Comparison of ENCODE assay signal across 19 cellular contexts in the genomic region with DNA sequence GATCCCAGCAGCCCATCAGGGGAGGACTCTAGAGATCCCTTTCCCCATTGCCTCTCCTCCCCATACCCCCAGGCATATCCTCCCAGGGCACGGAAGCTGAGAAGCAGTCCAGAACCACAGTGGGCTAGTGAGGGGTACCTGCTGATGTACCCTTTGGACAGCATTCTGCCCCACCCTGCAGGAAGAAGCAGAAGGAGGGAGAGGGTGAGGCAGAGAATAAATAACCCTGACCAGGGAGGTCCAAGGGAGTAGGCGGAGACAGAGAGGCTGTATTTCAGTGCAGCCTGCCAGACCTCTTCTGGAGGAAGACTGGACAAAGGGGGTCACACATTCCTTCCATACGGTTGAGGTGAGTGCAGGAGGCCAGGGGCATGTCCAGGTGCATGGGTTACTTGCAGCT. TPM values are rescaled to one million over a fixed set of nuclear protein-coding genes. Genes with fewer than 3 reads are reported as not detected.
DNase-seq lines count a peak whose midpoint lies in the region; ATAC-seq and TF ChIP-seq lines count a peak whose summit lies in the region.
"Had no signal": no experiment of that assay in that cellular context is flagged by ENCODE, and none has a peak within 500 bp of the region (broad histone marks: within the 10 kb centered on the region; RNA-seq: fewer than 3 reads in every experiment).

A gene with protein sequence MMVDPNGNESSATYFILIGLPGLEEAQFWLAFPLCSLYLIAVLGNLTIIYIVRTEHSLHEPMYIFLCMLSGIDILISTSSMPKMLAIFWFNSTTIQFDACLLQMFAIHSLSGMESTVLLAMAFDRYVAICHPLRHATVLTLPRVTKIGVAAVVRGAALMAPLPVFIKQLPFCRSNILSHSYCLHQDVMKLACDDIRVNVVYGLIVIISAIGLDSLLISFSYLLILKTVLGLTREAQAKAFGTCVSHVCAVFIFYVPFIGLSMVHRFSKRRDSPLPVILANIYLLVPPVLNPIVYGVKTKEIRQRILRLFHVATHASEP (plus strand): TSS at position 301 of the 400 bp plus-strand sequence. CDS start 8,545 bp downstream, outside the sequence.

- H3K4me1 Mint-ChIP-seq in GM23338: no peaks in the 10 kb centered on the region; the same call in 2 of the 3 replicates

- no peaks in the 10 kb centered on the region for H3K9me3 ChIP-seq in GM23248 (ENCODE audit: low read depth)
- H3K9me3 ChIP-seq: Caco-2 had no signal

- no peaks in the 10 kb centered on the region for H3K36me3 Mint-ChIP-seq in GM23338 (ENCODE audit: low read depth)
- H3K36me3 Mint-ChIP-seq: CD4-positive, CD25-positive, alpha-beta regulatory T cell had no signal

- H3K4me2 ChIP-seq in GM23338: no peak within 1 kb of the TSS
- H3K4me2 ChIP-seq in GM23248 (ENCODE audit: unreplicated experiment): no peak within 1 kb of the TSS

- peaks cover 4% of the 10 kb centered on the region for H3K27me3 Mint-ChIP-seq in GM23338 (ENCODE audit: insufficient read depth, low read depth, poor library complexity)
- H3K27me3 Mint-ChIP-seq: CD4-positive, CD25-positive, alpha-beta regulatory T cell had no signal

- H4K20me1 ChIP-seq in GM23338 (replicated peaks; ENCODE audit: insufficient read depth) (no peaks in the 10 kb centered on the region), GM23248 (ENCODE audit: insufficient read depth) (no peaks in the 10 kb centered on the region)

- in situ Hi-C loops in GM23248 (cut with MboI): loop anchor here (10.0 to 25.0 kb wide), 2 partner anchors 361 to 744 kb away; a partner anchor contains a TSS

- H3K36me3 ChIP-seq in GM23338 (ENCODE audit: insufficient read depth): no peaks in the 10 kb centered on the region
- H3K36me3 ChIP-seq in rectal smooth muscle tissue (ENCODE audit: control insufficient read depth, insufficient read depth, low read length): no peaks in the 10 kb centered on the region
- H3K36me3 ChIP-seq in GM23248 (ENCODE audit: low read depth): no peaks in the 10 kb centered on the region

- H3K27ac ChIP-seq in GM23338 (ENCODE audit: low read depth): no peak within 1 kb of the TSS
- H3K27ac ChIP-seq in VCaP: peak within 1 kb of the TSS; percentile 10; the same call in 1 of the 2 replicates
- no peak within 1 kb of the TSS for H3K27ac ChIP-seq in rectal smooth muscle tissue (ENCODE audit: low read depth, low read length)
- no peak within 1 kb of the TSS for H3K27ac ChIP-seq in GM23248

- no peaks in the 10 kb centered on the region for H3K27me3 ChIP-seq in GM23338 (ENCODE audit: insufficient read depth)
- H3K27me3 ChIP-seq in rectal smooth muscle tissue (ENCODE audit: control insufficient read depth, insufficient read depth, low read length): no peaks in the 10 kb centered on the region
- no peaks in the 10 kb centered on the region for H3K27me3 ChIP-seq in GM23248 (replicated peaks; ENCODE audit: insufficient read depth)

- H3K27ac Mint-ChIP-seq in GM23338: no peak within 1 kb of the TSS

- no peaks in the 10 kb centered on the region for H3K9me3 Mint-ChIP-seq in GM23338
- H3K9me3 Mint-ChIP-seq: CD4-positive, CD25-positive, alpha-beta regulatory T cell had no signal

- 43 to 48% methylated on average over 3 of the region's 3 CpGs for WGBS in GM23248 (ENCODE audit: low coverage in 1 of 2, low lambda C conversion rate in 2 of 2, missing lambda C conversion rate in 2 of 2), 2 experiments

- H3K4me1 ChIP-seq in GM23338 (ENCODE audit: insufficient read depth): no peaks in the 10 kb centered on the region
- H3K4me1 ChIP-seq in rectal smooth muscle tissue (ENCODE audit: control insufficient read depth, insufficient read depth, low read length): peaks cover 16% of the 10 kb centered on the region
- no peaks in the 10 kb centered on the region for H3K4me1 ChIP-seq in GM23248 (ENCODE audit: insufficient read depth)

- no peak within 1 kb of the TSS for H3K4me3 Mint-ChIP-seq in GM23338
- H3K4me3 Mint-ChIP-seq: CD4-positive, CD25-positive, alpha-beta regulatory T cell had no signal

- no peak within 1 kb of the TSS for H3K4me3 ChIP-seq in GM23338
- peak within 1 kb of the TSS; percentile 25 for H3K4me3 ChIP-seq in rectal smooth muscle tissue (ENCODE audit: low read length)
- H3K4me3 ChIP-seq in GM23248: no peak within 1 kb of the TSS

- no peak for ATAC-seq in GM23338
- peak; percentile 29 for ATAC-seq in left colon

- H2AFZ ChIP-seq in GM23338: 0 out of 2 replicates have a peak within 1 kb of the TSS, but pooled peaks have one; percentile 14
- H2AFZ ChIP-seq in GM23248: no peak within 1 kb of the TSS

- H3K9ac ChIP-seq in rectal smooth muscle tissue (ENCODE audit: low read length): no peak within 1 kb of the TSS
- no peak within 1 kb of the TSS for H3K9ac ChIP-seq in GM23248

- intact Hi-C loops in left colon (cut with DNase I, micrococcal nuclease): no loop called here

- DNase-seq in GM23338 (ENCODE audit: low spot score) (no peak), left colon (no peak), HK-2 (ENCODE audit: unreplicated experiment) (no peak), activated gamma-delta T cell treated with Interleukin-2 at 50 U/mL for 16 hours (no peak), GM23248 (no peak)
- DNase-seq: ACHN; AML-193; Caco-2; CD4-positive, CD25-positive, alpha-beta regulatory T cell; DMS153; H7; Kasumi-1; NCI-H187; NCI-H345; NCI-H526; NK-92 treated with Interleukin-12 subunit alpha and Interleukin-12 subunit beta, amount 100 ng/mL, for 24 hours; SIG-M5 had no signal

- H3K9me2 ChIP-seq in GM23338 (ENCODE audit: insufficient read depth) (peaks cover 16% of the 10 kb centered on the region; the same call in 1 of the 2 replicates), GM23248 (ENCODE audit: insufficient read depth) (no peaks in the 10 kb centered on the region)

- TF ChIP-seq CTCF in GM23338 (conservative IDR thresholded peaks at IDR 0.05; ENCODE audit: low read depth in 2 of 2) (no peak), VCaP (conservative IDR thresholded peaks at IDR 0.05) (no peak)

- H3K79me2 ChIP-seq in GM23338 (replicated peaks; ENCODE audit: insufficient read depth) (no peaks in the 10 kb centered on the region), GM23248 (ENCODE audit: insufficient read depth) (no peaks in the 10 kb centered on the region)

- H3F3A ChIP-seq in GM23338 (replicated peaks; ENCODE audit: low read depth) (no peaks in the 10 kb centered on the region), GM23248 (ENCODE audit: insufficient read depth) (no peaks in the 10 kb centered on the region)

RNA-seq across cellular contexts. Expression of the gene that starts here (rescaled TPM):
- not detected in 2 replicates for total RNA-seq in GM23338 (2014; rRNA removed; shearing (Covaris generic))
- not detected in 2 replicates for polyA plus RNA-seq in GM23338 (2016; fragmentation: Nextera tagmentation; extraction: Ambion mirVana)
- total RNA-seq in left colon: 1 to 10 TPM in 1 of 2 donors, under 1 TPM in 1; 0.64 to 1.3 TPM
- not detected in 2 replicates for total RNA-seq in GM23248 (2014; rRNA removed; shearing (Covaris generic))
- not detected in 2 replicates for polyA plus RNA-seq in GM23248 (2016; fragmentation: Nextera tagmentation; extraction: Ambion mirVana)
- total RNA-seq: Caco-2; CD4-positive, CD25-positive, alpha-beta regulatory T cell; H7 had no signal
- polyA plus RNA-seq: CD4-positive, CD25-positive, alpha-beta regulatory T cell had no signal
